26 cellular contexts compared by ENCODE assay signal in genomic region chr2:65059071-65059470, GRCh38. TPM values are rescaled to one million over a fixed set of nuclear protein-coding genes. Genes with fewer than 3 reads are reported as not detected.
A peak's percentile ranks its signal among the peaks of the same experiment; 100 is the strongest.
DNase-seq lines count a peak whose midpoint lies in the region; ATAC-seq, FAIRE-seq and TF ChIP-seq lines count a peak whose summit lies in the region.
"Had no signal": no experiment of that assay in that cellular context is flagged by ENCODE, and none has a peak within 500 bp of the region (broad histone marks: within the 10 kb centered on the region; RNA-seq: fewer than 3 reads in every experiment).

No MANE protein-coding gene starts in this region.

- H3K4me1 Mint-ChIP-seq in neural progenitor cell, result peaks cover 53% of the 10 kb centered on the region
- H3K4me1 Mint-ChIP-seq in activated T-cell treated with anti-CD3 and anti-CD28 coated beads, Interleukin-2, amount 50 U/mL, for 24 hours (ENCODE audit: low read depth), result peaks cover 53% of the 10 kb centered on the region

- peaks cover 9% of the 10 kb centered on the region for H3K27me3 Mint-ChIP-seq in neural progenitor cell (ENCODE audit: insufficient read depth, low read depth)
- H3K27me3 Mint-ChIP-seq in activated T-cell treated with anti-CD3 and anti-CD28 coated beads, Interleukin-2, amount 50 U/mL, for 24 hours, result no peaks in the 10 kb centered on the region
- H3K27me3 Mint-ChIP-seq: activated naive CD8-positive, alpha-beta T cell treated with anti-CD3 and anti-CD28 coated beads for 36 hours; stimulated activated naive CD8-positive, alpha-beta T cell treated with anti-CD3 and anti-CD28 coated beads, Interleukin-15, amount 100 ng/mL, for 72 hours had no signal

- TF ChIP-seq CTCF in endothelial cell of umbilical vein (IDR thresholded peaks at IDR 0.05; ENCODE audit: extremely low read depth in 1 of 2, insufficient read depth in 1 of 2, low read depth in 1 of 2, low read length in 2 of 2) (no peak), neural progenitor cell (IDR thresholded peaks at IDR 0.05) (no peak), uterus (IDR thresholded peaks at IDR 0.05) (no peak)

- FAIRE-seq in endothelial cell of umbilical vein (lab: Jason Lieb, UNC), result peak; percentile 96

- peaks cover 2% of the 10 kb centered on the region for H3K9me1 ChIP-seq in endothelial cell of umbilical vein (replicated peaks; ENCODE audit: control insufficient read depth, extremely low read depth, insufficient read depth, low read length)

- H3K4me3 Mint-ChIP-seq in neural progenitor cell, result no peak overlapping the region
- H3K4me3 Mint-ChIP-seq in activated T-cell treated with anti-CD3 and anti-CD28 coated beads, Interleukin-2, amount 50 U/mL, for 24 hours, result no peak overlapping the region
- H3K4me3 Mint-ChIP-seq: activated CD8-positive, alpha-beta T cell treated with anti-CD3 and anti-CD28 coated beads, Interleukin-2, amount 10 ng/mL, durations not matched to agents 7 days and 5 days; activated naive CD8-positive, alpha-beta T cell treated with anti-CD3 and anti-CD28 coated beads for 36 hours had no signal

- H3K4me1 ChIP-seq in endothelial cell of umbilical vein (ENCODE audit: control insufficient read depth, extremely low read depth, insufficient read depth, low read length) (peaks cover 34% of the 10 kb centered on the region), neural progenitor cell (peaks cover 24% of the 10 kb centered on the region), uterus (peaks cover 0 to 10% of the 10 kb centered on the region in 2 donors)

- no peaks in the 10 kb centered on the region for H3K27me3 ChIP-seq in endothelial cell of umbilical vein (ENCODE audit: control insufficient read depth in 2 of 2, insufficient read depth in 2 of 2, low read length in 2 of 2)
- no peaks in the 10 kb centered on the region for H3K27me3 ChIP-seq in neural progenitor cell
- H3K27me3 ChIP-seq in uterus, result no peaks in the 10 kb centered on the region
- H3K27me3 ChIP-seq: brain microvascular endothelial cell, MG63, ovary had no signal

- peak; percentile 58 for DNase-seq in left cardiac atrium
- DNase-seq in left ventricle myocardium superior, result no peak
- DNase-seq in endothelial cell of umbilical vein (ENCODE audit: low read depth, low spot score), result peak; percentile 89
- DNase-seq in neural progenitor cell (ENCODE audit: low spot score), result no peak
- DNase-seq in uterus, result peak in 1 of 2 donors; percentile 64
- DNase-seq in activated T-cell treated with anti-CD3 and anti-CD28 coated beads, Interleukin-2, amount 50 U/mL, for 24 hours, result no peak
- no peak for DNase-seq in DMS 273 (lab: John Stamatoyannopoulos, UW; ENCODE audit: unreplicated experiment)
- DNase-seq: activated CD8-positive, alpha-beta T cell treated with anti-CD3 and anti-CD28 coated beads, Interleukin-2, amount 10 ng/mL, durations not matched to agents 7 days and 5 days; activated naive CD8-positive, alpha-beta T cell treated with anti-CD3 and anti-CD28 coated beads for 36 hours; activated T-cell treated with anti-CD3 and anti-CD28 coated beads, Interleukin-2, amount 50 U/mL, for 48 hours; brain microvascular endothelial cell; cortex of kidney; foreskin melanocyte; IMR-90; MG63; NCI-H146; NCI-H82; ovary; SK-N-SH; stimulated activated CD4-positive, alpha-beta T cell treated with anti-CD3 and anti-CD28 coated beads, Interleukin-2, amount 100 ng/mL, for 48 hours; stimulated activated naive CD8-positive, alpha-beta T cell treated with anti-CD3 and anti-CD28 coated beads, Interleukin-15, amount 100 ng/mL, for 72 hours had no signal

- no peak overlapping the region for H3K27ac Mint-ChIP-seq in neural progenitor cell
- H3K27ac Mint-ChIP-seq in activated T-cell treated with anti-CD3 and anti-CD28 coated beads, Interleukin-2, amount 50 U/mL, for 24 hours, result no peak overlapping the region
- H3K27ac Mint-ChIP-seq: activated CD8-positive, alpha-beta T cell treated with anti-CD3 and anti-CD28 coated beads, Interleukin-2, amount 10 ng/mL, durations not matched to agents 7 days and 5 days; activated naive CD8-positive, alpha-beta T cell treated with anti-CD3 and anti-CD28 coated beads for 36 hours; stimulated activated naive CD8-positive, alpha-beta T cell treated with anti-CD3 and anti-CD28 coated beads, Interleukin-15, amount 100 ng/mL, for 72 hours had no signal

- H3K9ac ChIP-seq in endothelial cell of umbilical vein (replicated peaks; ENCODE audit: extremely low read depth, insufficient read depth, low read length) (no peak overlapping the region), neural progenitor cell (no peak overlapping the region)
- H3K9ac ChIP-seq: SK-N-SH had no signal

- TF ChIP-seq POLR2A in endothelial cell of umbilical vein (IDR thresholded peaks at IDR 0.05; ENCODE audit: low read depth, low read length) (no peak), uterus (IDR thresholded peaks at IDR 0.05) (no peak)

- no peaks in the 10 kb centered on the region for H3K9me3 Mint-ChIP-seq in neural progenitor cell
- no peaks in the 10 kb centered on the region for H3K9me3 Mint-ChIP-seq in activated T-cell treated with anti-CD3 and anti-CD28 coated beads, Interleukin-2, amount 50 U/mL, for 24 hours
- H3K9me3 Mint-ChIP-seq: activated naive CD8-positive, alpha-beta T cell treated with anti-CD3 and anti-CD28 coated beads for 36 hours; stimulated activated naive CD8-positive, alpha-beta T cell treated with anti-CD3 and anti-CD28 coated beads, Interleukin-15, amount 100 ng/mL, for 72 hours had no signal

- H3K4me2 ChIP-seq in endothelial cell of umbilical vein (ENCODE audit: insufficient read depth, low read length) (peak overlapping the region; percentile 71), neural progenitor cell (peak overlapping the region; percentile 6)
- H3K4me2 ChIP-seq: SK-N-SH had no signal

- CTCF ChIA-PET in endothelial cell of umbilical vein (lab: Charles Lee), result interaction anchor here (0.6 to 2.1 kb wide), 5 partner anchors 22 to 141 kb away, joined by 3 to 9 read pairs (median 7); partner anchors contain the start of gene RAB1A

- H4K20me1 ChIP-seq in endothelial cell of umbilical vein (replicated peaks; ENCODE audit: control insufficient read depth, extremely low read depth, insufficient read depth, low read length) (no peaks in the 10 kb centered on the region), neural progenitor cell (ENCODE audit: low read depth) (peaks cover 64% of the 10 kb centered on the region)

- intact Hi-C loops in left cardiac atrium (cut with DNase I) (no loop called here), left ventricle myocardium superior (cut with micrococcal nuclease) (no loop called here), endothelial cell of umbilical vein (cut with micrococcal nuclease) (loop anchor here (5.0 kb wide), 1 partner anchor 168 kb away; the partner anchor contains the start of gene ACTR2), uterus (cut with DNase I; ENCODE audit: low total_unique reads) (no loop called here)

- H3K9me3 ChIP-seq in endothelial cell of umbilical vein (replicated peaks; ENCODE audit: control insufficient read depth, insufficient read depth, low read length) (no peaks in the 10 kb centered on the region), neural progenitor cell (ENCODE audit: low read depth) (no peaks in the 10 kb centered on the region), uterus (no peaks in the 10 kb centered on the region)
- H3K9me3 ChIP-seq: MG63, ovary, SK-N-SH had no signal

- POLR2A ChIA-PET in endothelial cell of umbilical vein (lab: Charles Lee), result interaction anchor here (1.1 kb wide), 1 partner anchor 22 kb away, joined by 10 read pairs; no protein-coding TSS in a partner anchor

- H3K27ac ChIP-seq in endothelial cell of umbilical vein (ENCODE audit: insufficient read depth, low read depth, low read length) (peak overlapping the region; percentile 68), neural progenitor cell (no peak overlapping the region), uterus (peak overlapping the region; percentile 88 to 95)
- H3K27ac ChIP-seq: brain microvascular endothelial cell, epithelial cell of prostate, HL-60, ovary had no signal

- no TSS peak for BruUV-seq in endothelial cell of umbilical vein (replicated peaks; lab: Mats Ljungman, UMichigan)

- H3F3A ChIP-seq in neural progenitor cell (ENCODE audit: low read depth), result peaks cover 4% of the 10 kb centered on the region

- H3K36me3 ChIP-seq in endothelial cell of umbilical vein (ENCODE audit: control insufficient read depth in 2 of 2, extremely low read depth in 1 of 2, insufficient read depth in 2 of 2, low read length in 2 of 2), result no peaks in the 10 kb centered on the region
- H3K36me3 ChIP-seq in neural progenitor cell, result no peaks in the 10 kb centered on the region
- no peaks in the 10 kb centered on the region for H3K36me3 ChIP-seq in uterus
- H3K36me3 ChIP-seq: brain microvascular endothelial cell, ovary had no signal

- no peak overlapping the region for H2AFZ ChIP-seq in endothelial cell of umbilical vein (ENCODE audit: low read depth, low read length)
- H2AFZ ChIP-seq in neural progenitor cell (replicated peaks), result no peak overlapping the region

- ATAC-seq in left cardiac atrium, result no peak
- no peak for ATAC-seq in left ventricle myocardium superior
- no peak for ATAC-seq in HG02642 (IDR thresholded peaks at IDR 0.05; ENCODE audit: poor library complexity, unreplicated experiment)
- ATAC-seq: activated CD8-positive, alpha-beta T cell treated with anti-CD3 and anti-CD28 coated beads, Interleukin-2, amount 10 ng/mL, durations not matched to agents 7 days and 5 days; HCT116; stimulated activated naive CD8-positive, alpha-beta T cell treated with anti-CD3 and anti-CD28 coated beads, Interleukin-15, amount 100 ng/mL, for 72 hours had no signal

- dilution Hi-C loops in endothelial cell of umbilical vein (cut with MboI; ENCODE audit: extremely low pct_ligation_motif_present, low sequenced_read_pairs), result no loop called here

- H3K4me3 ChIP-seq in endothelial cell of umbilical vein (replicated peaks in 1 of 3; ENCODE audit: insufficient read depth in 1 of 3, low read depth in 1 of 3, low read length in 3 of 3), result peak overlapping the region in 1 of 3 experiments; percentile 5
- H3K4me3 ChIP-seq in neural progenitor cell, result no peak overlapping the region
- H3K4me3 ChIP-seq in uterus, result no peak overlapping the region
- H3K4me3 ChIP-seq: MG63, ovary, skin epidermis had no signal

- H3K79me2 ChIP-seq in endothelial cell of umbilical vein (ENCODE audit: control insufficient read depth, insufficient read depth, low read length) (peaks cover 35% of the 10 kb centered on the region), neural progenitor cell (ENCODE audit: low read depth) (peaks cover 87% of the 10 kb centered on the region)

- peaks cover 8% of the 10 kb centered on the region for H3K36me3 Mint-ChIP-seq in neural progenitor cell
- H3K36me3 Mint-ChIP-seq in activated T-cell treated with anti-CD3 and anti-CD28 coated beads, Interleukin-2, amount 50 U/mL, for 24 hours (ENCODE audit: low read depth), result peaks cover 6% of the 10 kb centered on the region
- H3K36me3 Mint-ChIP-seq: activated naive CD8-positive, alpha-beta T cell treated with anti-CD3 and anti-CD28 coated beads for 36 hours had no signal

RNA-seq across cellular contexts. Expression of gene CEP68, which starts 2.9 kb away (rescaled TPM):
- total RNA-seq in left cardiac atrium, result 10 to 100 TPM; 12.6 to 15.4 TPM
- 19.5 TPM for total RNA-seq in left ventricle myocardium superior
- total RNA-seq in endothelial cell of umbilical vein, result 20.0 and 21.4 TPM in 2 replicates
- 22.0 and 26.2 TPM in 2 replicates for polyA plus RNA-seq in endothelial cell of umbilical vein
- 15.0 and 17.9 TPM in 2 replicates for polyA plus RNA-seq in endothelial cell of umbilical vein (2011; cell fraction: cytosol; rRNA removed)
- 20.6 and 24.9 TPM in 2 replicates for polyA plus RNA-seq in endothelial cell of umbilical vein (2011; cell fraction: nucleus; rRNA removed)
- polyA plus RNA-seq in endothelial cell of umbilical vein (2012), result 13.1 and 14.3 TPM in 2 replicates
- polyA minus RNA-seq in endothelial cell of umbilical vein, result 39.9 and 42.9 TPM in 2 replicates
- polyA minus RNA-seq in endothelial cell of umbilical vein (2011; cell fraction: cytosol; rRNA and poly(A)+ RNA removed), result 2.3 TPM
- polyA minus RNA-seq in endothelial cell of umbilical vein (2011; cell fraction: nucleus; rRNA and poly(A)+ RNA removed), result 24.7 and 29.5 TPM in 2 replicates
- total RNA-seq in neural progenitor cell (ENCODE audit: low replicate concordance), result 33.3 and 36.2 TPM in 2 replicates
- total RNA-seq in uterus, result 10 to 100 TPM; 14.1 to 55.0 (median 30.0) TPM

Comparison
In these comparisons a context has a peak if more than half of its experiments do, and no peak if none do; other contexts are left out.
1. DNase-seq: peak in left cardiac atrium (single experiment) and endothelial cell of umbilical vein (single experiment); none in left ventricle myocardium superior (single experiment), neural progenitor cell (single experiment), activated T-cell treated with anti-CD3 and anti-CD28 coated beads, Interleukin-2, amount 50 U/mL, for 24 hours (single experiment) and DMS 273 (single experiment).